21 cellular contexts compared by ENCODE assay signal in genomic region chr15:52259503-52259902, GRCh38. TPM values are rescaled to one million over a fixed set of nuclear protein-coding genes. Genes with fewer than 3 reads are reported as not detected.
A peak's percentile ranks its signal among the peaks of the same experiment; 100 is the strongest.
DNase-seq lines count a peak whose midpoint lies in the region; ATAC-seq and TF ChIP-seq lines count a peak whose summit lies in the region.
"Had no signal": no experiment of that assay in that cellular context is flagged by ENCODE, and none has a peak within 500 bp of the region (broad histone marks: within the 10 kb centered on the region; RNA-seq: fewer than 3 reads in every experiment).

No MANE protein-coding gene starts in this region.

- H3K27me3 ChIP-seq in neuronal stem cell (ENCODE audit: control insufficient read depth in 3 of 3, insufficient read depth in 3 of 3, low read depth in 1 of 3, low read length in 3 of 3), result no peaks in the 10 kb centered on the region

- no peak overlapping the region for H3K4me3 Mint-ChIP-seq in activated CD8-positive, alpha-beta T cell treated with anti-CD3 and anti-CD28 coated beads, Interleukin-2, amount 10 ng/mL, durations not matched to agents 7 days and 5 days
- no peak overlapping the region for H3K4me3 Mint-ChIP-seq in activated CD8-positive, alpha-beta T cell treated with anti-CD3 and anti-CD28 coated beads for 36 hours
- H3K4me3 Mint-ChIP-seq in activated B cell treated with CpG ODN at 0.5 μM for 24 hours, result no peak overlapping the region
- H3K4me3 Mint-ChIP-seq in stimulated activated naive B cell treated with anti-CD40 and anti-IgM and Interleukin-4, amounts not matched to agents 10 μg/mL and 1 μg/mL and 100 μg/mL, for 72 hours, result no peak overlapping the region
- H3K4me3 Mint-ChIP-seq: CD8-positive, alpha-beta memory T cell had no signal

- no peak overlapping the region for H2AFZ ChIP-seq in neuronal stem cell (ENCODE audit: low read length)

- H3K27ac ChIP-seq in neuronal stem cell (replicated peaks; ENCODE audit: low read length), result no peak overlapping the region
- H3K27ac ChIP-seq: C4-2B had no signal

- CTCF ChIA-PET in activated CD8-positive, alpha-beta T cell treated with anti-CD3 and anti-CD28 coated beads, Interleukin-2, amount 10 ng/mL, durations not matched to agents 7 days and 5 days (lab: Charles Lee), result interaction anchor here (1.0 to 6.9 kb wide), 4 partner anchors 73 to 475 kb away, joined by 3 to 106 read pairs (median 5); no protein-coding TSS in a partner anchor
- CTCF ChIA-PET in activated CD8-positive, alpha-beta T cell treated with anti-CD3 and anti-CD28 coated beads for 36 hours (lab: Charles Lee), result interaction anchor here (1.4 to 5.5 kb wide), 5 partner anchors 9 to 475 kb away, joined by 3 to 49 read pairs (median 5); no protein-coding TSS in a partner anchor
- CTCF ChIA-PET in activated B cell treated with CpG ODN at 0.5 μM for 24 hours (lab: Charles Lee), result interaction anchor here (1.6 to 7.2 kb wide), 4 partner anchors 31 to 474 kb away, joined by 3 to 66 read pairs (median 34); no protein-coding TSS in a partner anchor

- POLR2A ChIA-PET in activated CD8-positive, alpha-beta T cell treated with anti-CD3 and anti-CD28 coated beads, Interleukin-2, amount 10 ng/mL, durations not matched to agents 7 days and 5 days (lab: Charles Lee), result interaction anchor here (0.9 kb wide), 1 partner anchor 310 kb away, joined by 4 read pairs; the partner anchor contains the start of gene ARPP19
- POLR2A ChIA-PET in activated CD8-positive, alpha-beta T cell treated with anti-CD3 and anti-CD28 coated beads for 36 hours (lab: Charles Lee), result interaction anchor here (1.0 kb wide), 1 partner anchor 268 kb away, joined by 3 read pairs; no protein-coding TSS in a partner anchor
- POLR2A ChIA-PET in activated B cell treated with CpG ODN at 0.5 μM for 24 hours (lab: Charles Lee), result interaction anchor here (16.1 kb wide), 1 partner anchor 26 kb away, joined by 297 read pairs; no protein-coding TSS in a partner anchor

- WGBS in neuronal stem cell (ENCODE audit: extremely low coverage in 2 of 2, insufficient read length in 2 of 2, insufficient replicate concordance in 1 of 2), 2 donors, result no CpG with 5 or more reads among the region's 4 CpGs

- no peak overlapping the region for H4K8ac ChIP-seq in neuronal stem cell (ENCODE audit: low read depth, low read length)

- no peak overlapping the region for H3K9ac ChIP-seq in neuronal stem cell (ENCODE audit: low read depth, low read length, poor library complexity)

- in situ Hi-C loops in ACHN (cut with HindIII; ENCODE audit: low pct_ligation_motif_present, low pct_unique_long_range_greater_than_20kb, low sequenced_read_pairs), result loop anchor here (25.0 kb wide), 1 partner anchor 478 kb away; no protein-coding TSS in a partner anchor

- peak overlapping the region; percentile 32 for H2BK15ac ChIP-seq in neuronal stem cell (ENCODE audit: low read length)

- H3K4me1 ChIP-seq in neuronal stem cell (ENCODE audit: control insufficient read depth in 2 of 2, insufficient read depth in 1 of 2, low read depth in 1 of 2, low read length in 2 of 2), result peaks cover 34 to 36% of the 10 kb centered on the region in 2 donors

- peak overlapping the region; percentile 88 for H3K18ac ChIP-seq in neuronal stem cell (ENCODE audit: low read length)

- H2BK12ac ChIP-seq in neuronal stem cell (ENCODE audit: low read length), result no peak overlapping the region

- no peaks in the 10 kb centered on the region for H3K79me1 ChIP-seq in neuronal stem cell (ENCODE audit: low read depth, low read length)

- H3K14ac ChIP-seq in neuronal stem cell (ENCODE audit: low read length), result no peak overlapping the region

- ATAC-seq in activated CD8-positive, alpha-beta T cell treated with anti-CD3 and anti-CD28 coated beads, Interleukin-2, amount 10 ng/mL, durations not matched to agents 7 days and 5 days, result no peak
- ATAC-seq in activated CD8-positive, alpha-beta T cell treated with anti-CD3 and anti-CD28 coated beads for 36 hours, result no peak
- ATAC-seq in activated B cell treated with CpG ODN at 0.5 μM for 24 hours (ENCODE audit: low read depth), result no peak
- no peak for ATAC-seq in stimulated activated naive B cell treated with anti-CD40 and anti-IgM and Interleukin-4, amounts not matched to agents 10 μg/mL and 1 μg/mL and 100 μg/mL, for 72 hours (replicated peaks)

- no peak for DNase-seq in activated CD8-positive, alpha-beta T cell treated with anti-CD3 and anti-CD28 coated beads, Interleukin-2, amount 10 ng/mL, durations not matched to agents 7 days and 5 days
- no peak for DNase-seq in activated CD8-positive, alpha-beta T cell treated with anti-CD3 and anti-CD28 coated beads for 36 hours
- no peak for DNase-seq in activated B cell treated with CpG ODN at 0.5 μM for 24 hours
- DNase-seq in neuronal stem cell (ENCODE audit: low spot score), result no peak
- DNase-seq in stimulated activated naive B cell treated with anti-CD40 and anti-IgM and Interleukin-4, amounts not matched to agents 10 μg/mL and 1 μg/mL and 100 μg/mL, for 72 hours, result no peak
- no peak for DNase-seq in SKM-1 treated with dmso at 0.1 percent for 144 hours (lab: John Stamatoyannopoulos, UW; ENCODE audit: unreplicated experiment)
- DNase-seq in NCI-H345 treated with DMSO at 0.1 percent for 48 hours (lab: John Stamatoyannopoulos, UW; ENCODE audit: unreplicated experiment), result no peak
- DNase-seq in ACHN, result no peak
- DNase-seq: 8988T; CD8-positive, alpha-beta memory T cell; GOT3; Karpas-422; NCI-H1417; NCI-H1694 treated with DMSO at 0.1 percent for 48 hours; NCI-H2081 treated with DMSO at 0.1 percent for 48 hours; NCI-H2171 treated with DMSO at 0.1 percent for 48 hours; NCI-H446; NCI-H526 treated with DMSO at 0.1 percent for 48 hours; RPMI8226; SHP77 had no signal

- H3K4ac ChIP-seq in neuronal stem cell (ENCODE audit: low read length), result peak overlapping the region; percentile 46

- intact Hi-C loops in activated CD8-positive, alpha-beta T cell treated with anti-CD3 and anti-CD28 coated beads for 36 hours (cut with micrococcal nuclease), result loop anchor here (10.0 kb wide), 1 partner anchor 75 kb away; no protein-coding TSS in a partner anchor
- intact Hi-C loops in activated B cell treated with CpG ODN at 0.5 μM for 24 hours (cut with micrococcal nuclease), result loop anchor here (5.0 kb wide), 1 partner anchor 208 kb away; no protein-coding TSS in a partner anchor

- H2BK120ac ChIP-seq in neuronal stem cell (ENCODE audit: low read depth, low read length), result peak overlapping the region; percentile 81

- H3K4me2 ChIP-seq in neuronal stem cell (ENCODE audit: insufficient read depth, low read length, poor library complexity, severe bottlenecking), result no peak overlapping the region

- no peak overlapping the region for H3K23ac ChIP-seq in neuronal stem cell (ENCODE audit: low read depth, low read length, poor library complexity)

- peak overlapping the region; percentile 34 for H3K27ac Mint-ChIP-seq in activated CD8-positive, alpha-beta T cell treated with anti-CD3 and anti-CD28 coated beads, Interleukin-2, amount 10 ng/mL, durations not matched to agents 7 days and 5 days
- no peak overlapping the region for H3K27ac Mint-ChIP-seq in activated CD8-positive, alpha-beta T cell treated with anti-CD3 and anti-CD28 coated beads for 36 hours
- H3K27ac Mint-ChIP-seq in activated B cell treated with CpG ODN at 0.5 μM for 24 hours, result peak overlapping the region; percentile 50
- H3K27ac Mint-ChIP-seq in stimulated activated naive B cell treated with anti-CD40 and anti-IgM and Interleukin-4, amounts not matched to agents 10 μg/mL and 1 μg/mL and 100 μg/mL, for 72 hours, result peak overlapping the region; percentile 44

- H2BK5ac ChIP-seq in neuronal stem cell (ENCODE audit: low read length), result peak overlapping the region; percentile 91

- TF ChIP-seq CTCF in activated CD8-positive, alpha-beta T cell treated with anti-CD3 and anti-CD28 coated beads for 36 hours (IDR thresholded peaks at IDR 0.05), result no peak
- no peak for TF ChIP-seq CTCF in activated B cell treated with CpG ODN at 0.5 μM for 24 hours (IDR thresholded peaks at IDR 0.05)

- H3K9me3 ChIP-seq in neuronal stem cell (replicated peaks in 1 of 2; ENCODE audit: control insufficient read depth in 2 of 2, insufficient read depth in 1 of 2, low read depth in 1 of 2, low read length in 2 of 2), result no peaks in the 10 kb centered on the region

- no peak overlapping the region for H4K91ac ChIP-seq in neuronal stem cell (ENCODE audit: low read depth, low read length, poor library complexity)

- peaks cover 6 to 7% of the 10 kb centered on the region in 2 donors for H3K36me3 ChIP-seq in neuronal stem cell (replicated peaks in 1 of 2; ENCODE audit: control insufficient read depth in 2 of 2, insufficient read depth in 2 of 2, low read length in 2 of 2)

- no peaks in the 10 kb centered on the region for H3K27me3 Mint-ChIP-seq in activated CD8-positive, alpha-beta T cell treated with anti-CD3 and anti-CD28 coated beads, Interleukin-2, amount 10 ng/mL, durations not matched to agents 7 days and 5 days (ENCODE audit: low read depth)
- no peaks in the 10 kb centered on the region for H3K27me3 Mint-ChIP-seq in activated CD8-positive, alpha-beta T cell treated with anti-CD3 and anti-CD28 coated beads for 36 hours
- H3K27me3 Mint-ChIP-seq in activated B cell treated with CpG ODN at 0.5 μM for 24 hours, result no peaks in the 10 kb centered on the region
- H3K27me3 Mint-ChIP-seq in stimulated activated naive B cell treated with anti-CD40 and anti-IgM and Interleukin-4, amounts not matched to agents 10 μg/mL and 1 μg/mL and 100 μg/mL, for 72 hours, result no peaks in the 10 kb centered on the region
- H3K27me3 Mint-ChIP-seq: CD8-positive, alpha-beta memory T cell had no signal

- H2AK5ac ChIP-seq in neuronal stem cell (ENCODE audit: low read depth, low read length), result peak overlapping the region; percentile 94

- peaks cover 77% of the 10 kb centered on the region for H3K4me1 Mint-ChIP-seq in activated CD8-positive, alpha-beta T cell treated with anti-CD3 and anti-CD28 coated beads, Interleukin-2, amount 10 ng/mL, durations not matched to agents 7 days and 5 days (ENCODE audit: low read depth)
- H3K4me1 Mint-ChIP-seq in activated CD8-positive, alpha-beta T cell treated with anti-CD3 and anti-CD28 coated beads for 36 hours (ENCODE audit: low read depth), result peaks cover 49% of the 10 kb centered on the region
- peaks cover 59% of the 10 kb centered on the region for H3K4me1 Mint-ChIP-seq in activated B cell treated with CpG ODN at 0.5 μM for 24 hours
- H3K4me1 Mint-ChIP-seq in stimulated activated naive B cell treated with anti-CD40 and anti-IgM and Interleukin-4, amounts not matched to agents 10 μg/mL and 1 μg/mL and 100 μg/mL, for 72 hours, result peaks cover 40 to 58% of the 10 kb centered on the region in 2 donors

- H3K36me3 Mint-ChIP-seq in activated CD8-positive, alpha-beta T cell treated with anti-CD3 and anti-CD28 coated beads, Interleukin-2, amount 10 ng/mL, durations not matched to agents 7 days and 5 days (ENCODE audit: low read depth), result peaks cover 18% of the 10 kb centered on the region
- peaks cover 3% of the 10 kb centered on the region for H3K36me3 Mint-ChIP-seq in activated CD8-positive, alpha-beta T cell treated with anti-CD3 and anti-CD28 coated beads for 36 hours (ENCODE audit: low read depth)
- H3K36me3 Mint-ChIP-seq in activated B cell treated with CpG ODN at 0.5 μM for 24 hours (ENCODE audit: low read depth), result no peaks in the 10 kb centered on the region
- H3K36me3 Mint-ChIP-seq in stimulated activated naive B cell treated with anti-CD40 and anti-IgM and Interleukin-4, amounts not matched to agents 10 μg/mL and 1 μg/mL and 100 μg/mL, for 72 hours, result no peaks in the 10 kb centered on the region
- H3K36me3 Mint-ChIP-seq: CD8-positive, alpha-beta memory T cell had no signal

- no peak overlapping the region for H3K4me3 ChIP-seq in neuronal stem cell (ENCODE audit: low read length in 2 of 2)

- H3K9me3 Mint-ChIP-seq in activated CD8-positive, alpha-beta T cell treated with anti-CD3 and anti-CD28 coated beads, Interleukin-2, amount 10 ng/mL, durations not matched to agents 7 days and 5 days (ENCODE audit: insufficient read depth), result no peaks in the 10 kb centered on the region
- no peaks in the 10 kb centered on the region for H3K9me3 Mint-ChIP-seq in activated CD8-positive, alpha-beta T cell treated with anti-CD3 and anti-CD28 coated beads for 36 hours
- no peaks in the 10 kb centered on the region for H3K9me3 Mint-ChIP-seq in activated B cell treated with CpG ODN at 0.5 μM for 24 hours
- H3K9me3 Mint-ChIP-seq in stimulated activated naive B cell treated with anti-CD40 and anti-IgM and Interleukin-4, amounts not matched to agents 10 μg/mL and 1 μg/mL and 100 μg/mL, for 72 hours, result no peaks in the 10 kb centered on the region
- H3K9me3 Mint-ChIP-seq: CD8-positive, alpha-beta memory T cell had no signal

RNA-seq across cellular contexts. Expression of gene MYO5C, which starts 36.1 kb away (rescaled TPM):
- total RNA-seq in activated CD8-positive, alpha-beta T cell treated with anti-CD3 and anti-CD28 coated beads, Interleukin-2, amount 10 ng/mL, durations not matched to agents 7 days and 5 days, result 1 to 10 TPM; 2.5 to 3.2 TPM
- total RNA-seq in activated CD8-positive, alpha-beta T cell treated with anti-CD3 and anti-CD28 coated beads for 36 hours, result 1 to 10 TPM; 1.3 to 1.9 TPM
- total RNA-seq in activated B cell treated with CpG ODN at 0.5 μM for 24 hours, result 2.4 and 3.3 TPM in 2 replicates
- polyA plus RNA-seq in neuronal stem cell (2013, experiment 1 of 2), result 4.4 TPM
- 4.4 TPM for polyA plus RNA-seq in neuronal stem cell (2013, experiment 2 of 2)
